33 cellular contexts compared by ENCODE assay signal in the genomic region with DNA sequence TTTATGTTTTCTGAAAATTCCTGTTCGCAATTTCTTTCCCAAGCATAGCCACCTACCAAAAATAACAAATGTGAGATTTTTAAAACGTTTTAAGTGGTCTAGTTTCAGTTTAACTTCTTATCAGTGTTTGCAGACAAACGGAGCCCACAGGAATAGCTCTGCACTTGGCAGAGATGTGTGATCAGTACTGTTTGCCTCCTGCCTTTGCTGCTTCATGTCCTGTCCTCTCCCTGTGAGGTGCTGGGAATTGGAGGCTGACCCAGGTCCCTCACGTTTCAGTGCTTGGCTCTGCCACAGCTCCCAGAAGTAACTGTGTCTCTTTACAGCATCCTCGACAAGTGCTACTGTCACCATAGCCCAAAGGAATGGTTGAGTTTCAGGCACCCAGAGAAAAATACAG. TPM values are rescaled to one million over a fixed set of nuclear protein-coding genes. Genes with fewer than 3 reads are reported as not detected.
"Had no signal": no experiment of that assay in that cellular context is flagged by ENCODE, and none has a peak within 500 bp of the region (broad histone marks: within the 10 kb centered on the region; RNA-seq: fewer than 3 reads in every experiment).

No MANE protein-coding gene starts in this region.

- H3K4me1 ChIP-seq: esophagus muscularis mucosa, neural progenitor cell, sigmoid colon, vagina had no signal

- DNase-seq: activated B cell treated with CpG ODN at 0.5 μM for 24 hours; activated CD4-positive, alpha-beta T cell treated with anti-CD3 and anti-CD28 coated beads for 4 hours; activated CD4-positive, alpha-beta T cell treated with anti-CD3 and anti-CD28 coated beads, Interleukin-2, amount 50 U/mL, for 48 hours; activated naive CD4-positive, alpha-beta T cell treated with Interleukin-2 at 50 U/mL for 16 hours; activated naive CD8-positive, alpha-beta T cell treated with anti-CD3 and anti-CD28 coated beads for 36 hours; activated T-cell treated with anti-CD3 and anti-CD28 coated beads, Interleukin-2, amount 50 U/mL, for 48 hours; effector memory CD8-positive, alpha-beta T cell; glutamatergic neuron; hippocampal formation; kidney glomerular epithelial cell; left ventricle myocardium superior; mammary epithelial cell; naive thymus-derived CD8-positive, alpha-beta T cell; sigmoid colon; stimulated activated CD4-positive, alpha-beta T cell treated with anti-CD3 and anti-CD28 coated beads, Interleukin-15, amount 100 ng/mL, for 24 hours; stimulated activated CD4-positive, alpha-beta T cell treated with anti-CD3 and anti-CD28 coated beads, Interleukin-2, amount 100 ng/mL, for 48 hours; stimulated activated CD8-positive, alpha-beta memory T cell treated with anti-CD3 and anti-CD28 coated beads, Interleukin-4, amount 100 ng/mL, for 48 hours; stimulated activated naive B cell treated with anti-CD40 and anti-IgM and Interleukin-4, amounts not matched to agents 10 μg/mL and 1 μg/mL and 100 μg/mL, for 72 hours had no signal

- H3K36me3 ChIP-seq: esophagus muscularis mucosa, neural progenitor cell, sigmoid colon, vagina had no signal

- H3K4me3 Mint-ChIP-seq: activated B cell treated with CpG ODN at 0.5 μM for 24 hours; activated naive CD8-positive, alpha-beta T cell treated with anti-CD3 and anti-CD28 coated beads for 36 hours; central memory CD8-positive, alpha-beta T cell; effector memory CD8-positive, alpha-beta T cell; mesothelial cell of epicardium; naive thymus-derived CD8-positive, alpha-beta T cell; neural progenitor cell; stimulated activated naive B cell treated with anti-CD40 and anti-IgM and Interleukin-4, amounts not matched to agents 10 μg/mL and 1 μg/mL and 100 μg/mL, for 72 hours had no signal

- H3K27ac ChIP-seq: esophagus muscularis mucosa, neural progenitor cell, sigmoid colon, vagina had no signal

- H3K9me3 ChIP-seq: esophagus muscularis mucosa, sigmoid colon, vagina had no signal

- H3K27ac Mint-ChIP-seq: activated B cell treated with CpG ODN at 0.5 μM for 24 hours; activated naive CD8-positive, alpha-beta T cell treated with anti-CD3 and anti-CD28 coated beads for 36 hours; effector memory CD8-positive, alpha-beta T cell; mesothelial cell of epicardium; neural progenitor cell; stimulated activated naive B cell treated with anti-CD40 and anti-IgM and Interleukin-4, amounts not matched to agents 10 μg/mL and 1 μg/mL and 100 μg/mL, for 72 hours; type B pancreatic cell had no signal

- H3K36me3 Mint-ChIP-seq: activated naive CD8-positive, alpha-beta T cell treated with anti-CD3 and anti-CD28 coated beads for 36 hours; mesothelial cell of epicardium; naive thymus-derived CD8-positive, alpha-beta T cell; neural progenitor cell; stimulated activated naive B cell treated with anti-CD40 and anti-IgM and Interleukin-4, amounts not matched to agents 10 μg/mL and 1 μg/mL and 100 μg/mL, for 72 hours had no signal

- H3K4me1 Mint-ChIP-seq: activated B cell treated with CpG ODN at 0.5 μM for 24 hours; central memory CD8-positive, alpha-beta T cell; mesothelial cell of epicardium had no signal

- H3K27me3 ChIP-seq: neural progenitor cell, vagina had no signal

- H3K4me3 ChIP-seq: esophagus muscularis mucosa, neural progenitor cell, sigmoid colon, smooth muscle cell, vagina had no signal

- ATAC-seq: effector memory CD8-positive, alpha-beta T cell; left ventricle myocardium superior; naive thymus-derived CD8-positive, alpha-beta T cell; stimulated activated naive B cell treated with anti-CD40 and anti-IgM and Interleukin-4, amounts not matched to agents 10 μg/mL and 1 μg/mL and 100 μg/mL, for 72 hours had no signal

RNA-seq across cellular contexts. Expression of gene UCN3, which starts 1.2 kb away (rescaled TPM):
- total RNA-seq: activated B cell treated with CpG ODN at 0.5 μM for 24 hours; activated CD8-positive, alpha-beta memory T cell treated with anti-CD3 and anti-CD28 coated beads for 36 hours; activated naive CD8-positive, alpha-beta T cell treated with anti-CD3 and anti-CD28 coated beads for 36 hours; astrocyte; dermis microvascular lymphatic vessel endothelial cell; esophagus muscularis mucosa; frontal cortex; left ventricle myocardium superior; mammary epithelial cell; mesothelial cell of epicardium; naive thymus-derived CD8-positive, alpha-beta T cell; omental fat pad; posterior vena cava; renal cortical epithelial cell; smooth muscle cell; temporal lobe; vagina had no signal

RNA-seq across cellular contexts. Expression of gene TUBAL3, which starts 38.7 kb away (rescaled TPM):
- total RNA-seq: activated B cell treated with CpG ODN at 0.5 μM for 24 hours; activated CD8-positive, alpha-beta memory T cell treated with anti-CD3 and anti-CD28 coated beads for 36 hours; activated naive CD8-positive, alpha-beta T cell treated with anti-CD3 and anti-CD28 coated beads for 36 hours; astrocyte; dermis microvascular lymphatic vessel endothelial cell; frontal cortex; naive thymus-derived CD8-positive, alpha-beta T cell; omental fat pad; posterior vena cava; sigmoid colon; smooth muscle cell; temporal lobe; vagina had no signal
